In genomic region chr6:144559865-144560603, GRCh38 we compare ENCODE assay signal across 11 cellular contexts.
DNase-seq lines count a peak whose midpoint lies in the region; ATAC-seq and TF ChIP-seq lines count a peak whose summit lies in the region.
"Had no signal": no experiment of that assay in that cellular context is flagged by ENCODE, and none has a peak within 500 bp of the region (broad histone marks: within the 10 kb centered on the region; RNA-seq: fewer than 3 reads in every experiment).

No MANE protein-coding gene starts in this region.

- CTCF ChIA-PET in PC-9 (lab: Charles Lee) = no interaction called here

- H3K27ac ChIP-seq in PC-9 = no peak overlapping the region

- in situ Hi-C loops in astrocyte of the spinal cord (cut with HindIII; ENCODE audit: low sequenced_read_pairs) (no loop called here), G401 (cut with HindIII; ENCODE audit: low sequenced_read_pairs) (no loop called here)

- peaks cover 8 to 23% (median 19%) of the 10 kb centered on the region in 4 donors for H3K4me1 Mint-ChIP-seq in naive thymus-derived CD8-positive, alpha-beta T cell
- H3K4me1 Mint-ChIP-seq in nephron progenitor cell = no peaks in the 10 kb centered on the region
- H3K4me1 Mint-ChIP-seq: nephron had no signal

- H3K27me3 ChIP-seq in PC-9 (ENCODE audit: insufficient read depth, low read depth) = no peaks in the 10 kb centered on the region

- H3F3A ChIP-seq in PC-9 (ENCODE audit: insufficient read depth, low read depth) = no peaks in the 10 kb centered on the region; the same call in 1 of the 2 replicates

- TF ChIP-seq CTCF in PC-9 (conservative IDR thresholded peaks at IDR 0.05) (no peak), astrocyte of the spinal cord (IDR thresholded peaks at IDR 0.05; ENCODE audit: low read depth, low read length) (no peak), nephron progenitor cell (IDR thresholded peaks at IDR 0.05) (no peak)

- H3K79me2 ChIP-seq in PC-9 (ENCODE audit: low read depth) = no peaks in the 10 kb centered on the region

- no peaks in the 10 kb centered on the region for H4K20me1 ChIP-seq in PC-9 (ENCODE audit: insufficient read depth)

- no peak overlapping the region for H2AFZ ChIP-seq in PC-9

- no peaks in the 10 kb centered on the region for H3K9me3 ChIP-seq in PC-9 (ENCODE audit: insufficient read depth, low read depth)

- peak overlapping the region; percentile 6; the same call in 1 of the 2 replicates for H3K4me2 ChIP-seq in PC-9

- H3K4me1 ChIP-seq in PC-9 (replicated peaks; ENCODE audit: insufficient read depth) = no peaks in the 10 kb centered on the region

- peak overlapping the region; percentile 40 to 79 (median 72) for H3K4me3 Mint-ChIP-seq in naive thymus-derived CD8-positive, alpha-beta T cell
- no peak overlapping the region for H3K4me3 Mint-ChIP-seq in nephron progenitor cell
- H3K4me3 Mint-ChIP-seq: nephron had no signal

- POLR2A ChIA-PET in PC-9 (lab: Charles Lee; ENCODE audit: unreplicated experiment) = interaction anchor here (0.6 kb wide), 1 partner anchor 742 kb away, joined by 8 read pairs; no protein-coding TSS in a partner anchor
- POLR2A ChIA-PET in naive thymus-derived CD8-positive, alpha-beta T cell (lab: Charles Lee) = interaction anchor here (0.5 kb wide), 1 partner anchor 216 kb away, joined by 8 read pairs; no protein-coding TSS in a partner anchor

- H3K4me3 ChIP-seq in PC-9 (no peak overlapping the region), astrocyte of the spinal cord (ENCODE audit: low read depth, low read length) (no peak overlapping the region)
- H3K4me3 ChIP-seq: GM12878 had no signal

- ATAC-seq in naive thymus-derived CD8-positive, alpha-beta T cell = peak; percentile 90 to 94
- ATAC-seq in HG03565 (IDR thresholded peaks at IDR 0.05; ENCODE audit: unreplicated experiment) = no peak
- no peak for ATAC-seq in HG02571 (IDR thresholded peaks at IDR 0.05; ENCODE audit: unreplicated experiment)
- ATAC-seq: GM12878 had no signal

- no peaks in the 10 kb centered on the region for H3K27me3 Mint-ChIP-seq in naive thymus-derived CD8-positive, alpha-beta T cell
- no peaks in the 10 kb centered on the region for H3K27me3 Mint-ChIP-seq in nephron progenitor cell (ENCODE audit: low read depth, poor library complexity)

- H3K36me3 Mint-ChIP-seq in naive thymus-derived CD8-positive, alpha-beta T cell = peaks cover 4 to 35% (median 25%) of the 10 kb centered on the region in 3 donors
- H3K36me3 Mint-ChIP-seq in nephron progenitor cell (ENCODE audit: low read depth) = peaks cover 18% of the 10 kb centered on the region

- no peaks in the 10 kb centered on the region for H3K9me3 Mint-ChIP-seq in naive thymus-derived CD8-positive, alpha-beta T cell
- no peaks in the 10 kb centered on the region for H3K9me3 Mint-ChIP-seq in nephron progenitor cell
- H3K9me3 Mint-ChIP-seq: nephron had no signal

- intact Hi-C loops in PC-9 (cut with micrococcal nuclease; ENCODE audit: unreplicated experiment) = loop anchor here (5.0 kb wide), 1 partner anchor 343 kb away; no protein-coding TSS in a partner anchor

- DNase-seq in DMS153 treated with DMSO at 0.1 percent for 48 hours (lab: John Stamatoyannopoulos, UW; ENCODE audit: unreplicated experiment) (peak; percentile 52), PC-9 (peak; percentile 32 to 54), astrocyte of the spinal cord (ENCODE audit: low read depth, low spot score) (peak; percentile 24), G401 (ENCODE audit: low spot score) (no peak), nephron progenitor cell (no peak)
- peak in 7 of 10 donors; percentile 5 to 63 (median 18) for DNase-seq in naive thymus-derived CD8-positive, alpha-beta T cell
- DNase-seq: cortex of kidney had no signal

- no peaks in the 10 kb centered on the region for H3K9me2 ChIP-seq in PC-9 (ENCODE audit: insufficient read depth)

- H3K27ac Mint-ChIP-seq in naive thymus-derived CD8-positive, alpha-beta T cell = peak overlapping the region; percentile 74 to 89 (median 88)
- H3K27ac Mint-ChIP-seq in nephron progenitor cell = no peak overlapping the region

- no TSS peak for BruUV-seq in PC-9 (replicated peaks; lab: Mats Ljungman, UMichigan)

- H3K36me3 ChIP-seq in PC-9 (ENCODE audit: low read depth) = peaks cover 9% of the 10 kb centered on the region; the same call in 1 of the 2 replicates

Comparison
In these comparisons a context has a peak if more than half of its experiments do, and no peak if none do; other contexts are left out.
1. DNase-seq: peak in DMS153 treated with DMSO at 0.1 percent for 48 hours (single experiment), PC-9 (2 of 2), astrocyte of the spinal cord (single experiment) and naive thymus-derived CD8-positive, alpha-beta T cell (7 of 10); none in G401 (single experiment) and nephron progenitor cell (single experiment).
2. ATAC-seq: peak in naive thymus-derived CD8-positive, alpha-beta T cell (2 of 2); none in HG03565 (single experiment) and HG02571 (single experiment).